In genomic region chr2:130328710-130329109, GRCh38 we compare ENCODE assay signal across 13 cellular contexts. TPM values are rescaled to one million over a fixed set of nuclear protein-coding genes. Genes with fewer than 3 reads are reported as not detected.
DNase-seq lines count a peak whose midpoint lies in the region; ATAC-seq and TF ChIP-seq lines count a peak whose summit lies in the region.
"Had no signal": no experiment of that assay in that cellular context is flagged by ENCODE, and none has a peak within 500 bp of the region (broad histone marks: within the 10 kb centered on the region; RNA-seq: fewer than 3 reads in every experiment).

No MANE protein-coding gene starts in this region.

- no TSS peak for BruUV-seq in Caco-2 (replicated peaks; lab: Mats Ljungman, UMichigan)

- H3K4me1 Mint-ChIP-seq in Caco-2 (ENCODE audit: low read depth, unreplicated experiment) = peaks cover 6% of the 10 kb centered on the region

- H3K4me3 ChIP-seq in Caco-2 (ENCODE audit: low read depth, low read length) (no peak overlapping the region), HUES64 (ENCODE audit: low read length) (no peak overlapping the region), RWPE2 (ENCODE audit: severe bottlenecking) (no peak overlapping the region), sigmoid colon (no peak overlapping the region)
- H3K4me3 ChIP-seq: SK-N-MC had no signal

- no peaks in the 10 kb centered on the region for H3K9me3 Mint-ChIP-seq in Caco-2 (ENCODE audit: unreplicated experiment)
- H3K9me3 Mint-ChIP-seq: activated CD8-positive, alpha-beta T cell treated with anti-CD3 and anti-CD28 coated beads for 36 hours; activated T-helper 17 cell treated with anti-CD3 and anti-CD28 coated beads, Interleukin-2, amount 50 U/mL, for 72 hours had no signal

- TF ChIP-seq CTCF in Caco-2 (IDR thresholded peaks at IDR 0.05; ENCODE audit: insufficient read depth in 1 of 2, low read depth in 1 of 2, low read length in 1 of 2, severe bottlenecking in 1 of 2, unreplicated experiment in 1 of 2) (no peak), RWPE2 (IDR thresholded peaks at IDR 0.05; ENCODE audit: poor library complexity, severe bottlenecking) (no peak), omental fat pad (IDR thresholded peaks at IDR 0.05) (no peak), sigmoid colon (IDR thresholded peaks at IDR 0.05) (no peak)

- H3K36me3 Mint-ChIP-seq in Caco-2 (ENCODE audit: insufficient read depth, unreplicated experiment) = no peaks in the 10 kb centered on the region

- CTCF ChIA-PET in Caco-2 (lab: Charles Lee) = interaction anchor here (0.7 to 1.0 kb wide), 2 partner anchors 13 to 76 kb away, joined by 4 to 5 read pairs; a partner anchor contains a TSS

- peak overlapping the region; percentile 38; the same call in 1 of the 2 replicates for H3K9ac ChIP-seq in HUES64 (ENCODE audit: low read depth, low read length)

- H3K27ac Mint-ChIP-seq in Caco-2 (ENCODE audit: unreplicated experiment) = peak overlapping the region; percentile 62
- H3K27ac Mint-ChIP-seq: activated CD8-positive, alpha-beta T cell treated with anti-CD3 and anti-CD28 coated beads for 36 hours; activated T-helper 17 cell treated with anti-CD3 and anti-CD28 coated beads, Interleukin-2, amount 50 U/mL, for 72 hours had no signal

- H3K36me3 ChIP-seq in Caco-2 (ENCODE audit: control insufficient read depth, insufficient read depth, low read length) = no peaks in the 10 kb centered on the region
- no peaks in the 10 kb centered on the region for H3K36me3 ChIP-seq in HUES64 (ENCODE audit: insufficient read depth, low read length)
- H3K36me3 ChIP-seq in RWPE2 (ENCODE audit: low read depth) = no peaks in the 10 kb centered on the region
- no peaks in the 10 kb centered on the region for H3K36me3 ChIP-seq in sigmoid colon

- no peak for TF ChIP-seq POLR2A in sigmoid colon (IDR thresholded peaks at IDR 0.05)

- POLR2A ChIA-PET in Caco-2 (lab: Charles Lee) = interaction anchor here (1.1 kb wide), 1 partner anchor 14 kb away, joined by 6 read pairs; the partner anchor contains the start of gene IMP4

- no peak for TF ChIP-seq EP300 in sigmoid colon (IDR thresholded peaks at IDR 0.05)

- peaks cover 12% of the 10 kb centered on the region for H3K4me1 ChIP-seq in Caco-2
- peaks cover 9% of the 10 kb centered on the region; the same call in 1 of the 2 replicates for H3K4me1 ChIP-seq in HUES64 (ENCODE audit: insufficient read depth, low read length)
- H3K4me1 ChIP-seq in RWPE2 (ENCODE audit: insufficient read depth, poor library complexity, severe bottlenecking) = peaks cover 17% of the 10 kb centered on the region
- peaks cover 0 to 4% (median 2%) of the 10 kb centered on the region in 4 donors for H3K4me1 ChIP-seq in sigmoid colon

- H3K9me3 ChIP-seq in Caco-2 = no peaks in the 10 kb centered on the region
- no peaks in the 10 kb centered on the region for H3K9me3 ChIP-seq in HUES64 (ENCODE audit: insufficient read depth, low read depth, low read length)
- H3K9me3 ChIP-seq in RWPE2 (ENCODE audit: severe bottlenecking) = no peaks in the 10 kb centered on the region
- H3K9me3 ChIP-seq in sigmoid colon = no peaks in the 10 kb centered on the region

- no peaks in the 10 kb centered on the region for H3K27me3 ChIP-seq in Caco-2 (replicated peaks; ENCODE audit: control insufficient read depth, insufficient read depth, low read length)
- peaks cover 10% of the 10 kb centered on the region for H3K27me3 ChIP-seq in HUES64 (ENCODE audit: insufficient read depth, low read length)
- H3K27me3 ChIP-seq in RWPE2 (ENCODE audit: insufficient read depth, poor library complexity, severe bottlenecking) = no peaks in the 10 kb centered on the region
- peaks cover 0 to 4% (median 0%) of the 10 kb centered on the region in 3 donors for H3K27me3 ChIP-seq in sigmoid colon

- DNase-seq in Caco-2 = no peak
- no peak for DNase-seq in RWPE2 (ENCODE audit: low spot score)
- DNase-seq in islet precursor cell = peak; percentile 78
- DNase-seq in omental fat pad (ENCODE audit: low spot score) = no peak
- DNase-seq in sigmoid colon = no peak
- no peak for DNase-seq in anterior cingulate cortex (lab: John Stamatoyannopoulos, UW)
- DNase-seq: activated CD8-positive, alpha-beta T cell treated with anti-CD3 and anti-CD28 coated beads for 36 hours; dermis blood vessel endothelial cell; stimulated activated naive CD8-positive, alpha-beta T cell treated with anti-CD3 and anti-CD28 coated beads, Interleukin-15, Interleukin-2, amounts not matched to agents 100 U/mL and 50 U/mL, for 24 hours had no signal

- intact Hi-C loops in Caco-2 (cut with micrococcal nuclease; ENCODE audit: unreplicated experiment) (no loop called here), sigmoid colon (cut with DNase I) (no loop called here)

- ATAC-seq in RWPE2 (ENCODE audit: low read depth) (peak; percentile 86), omental fat pad (ENCODE audit: low FRiP score) (no peak), HG03432 (IDR thresholded peaks at IDR 0.05; ENCODE audit: unreplicated experiment) (no peak)
- ATAC-seq: activated CD8-positive, alpha-beta T cell treated with anti-CD3 and anti-CD28 coated beads for 36 hours; activated T-helper 17 cell treated with anti-CD3 and anti-CD28 coated beads, Interleukin-2, amount 50 U/mL, for 72 hours; stimulated activated naive CD8-positive, alpha-beta T cell treated with anti-CD3 and anti-CD28 coated beads, Interleukin-15, Interleukin-2, amounts not matched to agents 100 U/mL and 50 U/mL, for 24 hours had no signal

- peaks cover 3% of the 10 kb centered on the region for H3K27me3 Mint-ChIP-seq in Caco-2 (ENCODE audit: insufficient read depth, unreplicated experiment)

- H3K4me3 Mint-ChIP-seq in Caco-2 (ENCODE audit: unreplicated experiment) = no peak overlapping the region
- H3K4me3 Mint-ChIP-seq: activated CD8-positive, alpha-beta T cell treated with anti-CD3 and anti-CD28 coated beads for 36 hours; activated T-helper 17 cell treated with anti-CD3 and anti-CD28 coated beads, Interleukin-2, amount 50 U/mL, for 72 hours had no signal

- 33% methylated on average over 2 of the region's 2 CpGs for WGBS in HUES64
- 26 to 48% methylated on average over 2 of the region's 2 CpGs for WGBS in sigmoid colon, 2 donors

- no peak overlapping the region for H3K27ac ChIP-seq in HUES64 (ENCODE audit: low read depth, low read length)
- peak overlapping the region; percentile 94 for H3K27ac ChIP-seq in RWPE2 (ENCODE audit: poor library complexity, severe bottlenecking)
- H3K27ac ChIP-seq in sigmoid colon = no peak overlapping the region
- H3K27ac ChIP-seq: SK-N-MC had no signal

RNA-seq across cellular contexts. Expression of gene IMP4, which starts 14.0 kb away (rescaled TPM):
- total RNA-seq in Caco-2 (2022) (105 and 120 TPM in 2 replicates), omental fat pad (100 to 1,000 TPM; 102 to 221 (median 130) TPM), sigmoid colon (100 to 1,000 TPM in 1 of 4 donors, 10 to 100 TPM in 3; 71.2 to 130 (median 81.2) TPM)
- polyA plus RNA-seq in HUES64 (2013, experiment 1 of 2) = 70.9 TPM
- polyA plus RNA-seq in HUES64 (2013, experiment 2 of 2) = 74.4 TPM
- polyA plus RNA-seq in sigmoid colon = 10 to 100 TPM; 48.0 to 85.0 (median 51.3) TPM

RNA-seq across cellular contexts. Expression of gene PTPN18, which starts 27.1 kb away (rescaled TPM):
- total RNA-seq in Caco-2 (2022) (46.5 and 51.0 TPM in 2 replicates), omental fat pad (100 to 1,000 TPM in 1 of 4 donors, 10 to 100 TPM in 3; 43.1 to 104 (median 57.0) TPM), sigmoid colon (10 to 100 TPM; 30.0 to 39.2 (median 37.4) TPM)
- 5.7 TPM for polyA plus RNA-seq in HUES64 (2013, experiment 1 of 2)
- polyA plus RNA-seq in HUES64 (2013, experiment 2 of 2) = 9.7 TPM
- 100 to 1,000 TPM in 1 of 3 donors, 10 to 100 TPM in 2; 49.7 to 113 (median 55.3) TPM for polyA plus RNA-seq in sigmoid colon
